Comparison of ENCODE assay signal across 16 cellular contexts in the genomic region with DNA sequence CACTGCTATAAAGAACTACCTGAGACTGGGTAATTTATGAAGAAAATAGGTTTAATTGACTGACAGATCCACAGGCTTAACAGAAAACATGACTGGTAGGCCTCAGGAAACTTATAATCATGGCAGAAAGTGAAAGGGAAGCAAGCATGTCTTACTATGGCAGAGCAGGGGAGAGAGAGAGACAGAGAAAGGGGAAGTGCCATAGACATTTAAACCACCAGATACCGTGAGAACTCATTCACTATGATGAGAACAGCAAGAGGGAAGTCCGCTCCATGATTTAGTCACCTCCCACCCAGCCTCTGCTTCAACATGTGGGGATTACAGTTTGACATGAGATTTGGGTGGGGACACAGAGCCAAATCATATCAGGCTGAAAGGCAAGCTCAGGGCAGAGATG.
A peak's percentile ranks its signal among the peaks of the same experiment; 100 is the strongest.
DNase-seq lines count a peak whose midpoint lies in the region; ATAC-seq and TF ChIP-seq lines count a peak whose summit lies in the region.
"Had no signal": no experiment of that assay in that cellular context is flagged by ENCODE, and none has a peak within 500 bp of the region (broad histone marks: within the 10 kb centered on the region; RNA-seq: fewer than 3 reads in every experiment).

No MANE protein-coding gene starts in this region.

- H3K4me1 Mint-ChIP-seq in stimulated activated memory B cell treated with anti-CD40 and anti-IgM and Interleukin-4, amounts not matched to agents 10 μg/mL and 1 μg/mL and 100 μg/mL, for 72 hours = peaks cover 10% of the 10 kb centered on the region
- peaks cover 7% of the 10 kb centered on the region in 2 donors for H3K4me1 Mint-ChIP-seq in natural killer cell

- no peak overlapping the region for H3K4me3 Mint-ChIP-seq in stimulated activated memory B cell treated with anti-CD40 and anti-IgM and Interleukin-4, amounts not matched to agents 10 μg/mL and 1 μg/mL and 100 μg/mL, for 72 hours
- no peak overlapping the region for H3K4me3 Mint-ChIP-seq in natural killer cell
- H3K4me3 Mint-ChIP-seq: type B pancreatic cell had no signal

- no peaks in the 10 kb centered on the region for H3K36me3 Mint-ChIP-seq in stimulated activated memory B cell treated with anti-CD40 and anti-IgM and Interleukin-4, amounts not matched to agents 10 μg/mL and 1 μg/mL and 100 μg/mL, for 72 hours
- no peaks in the 10 kb centered on the region for H3K36me3 Mint-ChIP-seq in natural killer cell
- H3K36me3 Mint-ChIP-seq: type B pancreatic cell had no signal

- TF ChIP-seq POLR2A in NB4 (IDR thresholded peaks at IDR 0.05; ENCODE audit: extremely low read depth, insufficient read length) = no peak

- intact Hi-C loops in natural killer cell (cut with micrococcal nuclease) = no loop called here

- peak; percentile 84 for ATAC-seq in GM19351 (IDR thresholded peaks at IDR 0.05; ENCODE audit: unreplicated experiment)
- ATAC-seq in HG03280 (IDR thresholded peaks at IDR 0.05; ENCODE audit: unreplicated experiment) = peak; percentile 45
- peak; percentile 78 for ATAC-seq in stimulated activated memory B cell treated with anti-CD40 and anti-IgM and Interleukin-4, amounts not matched to agents 10 μg/mL and 1 μg/mL and 100 μg/mL, for 72 hours
- ATAC-seq in activated CD4-positive, CD25-positive, alpha-beta regulatory T cell treated with anti-CD3 and anti-CD28 coated beads, Interleukin-2, amount 50 U/mL, for 24 hours = no peak
- no peak for ATAC-seq in natural killer cell
- ATAC-seq: right lobe of liver had no signal

- TF ChIP-seq CTCF in NB4 (IDR thresholded peaks at IDR 0.05; ENCODE audit: low read depth, low read length) = no peak
- no peak for TF ChIP-seq CTCF in natural killer cell (IDR thresholded peaks at IDR 0.05)

- no peak overlapping the region for H3K27ac Mint-ChIP-seq in stimulated activated memory B cell treated with anti-CD40 and anti-IgM and Interleukin-4, amounts not matched to agents 10 μg/mL and 1 μg/mL and 100 μg/mL, for 72 hours
- H3K27ac Mint-ChIP-seq in natural killer cell = no peak overlapping the region
- H3K27ac Mint-ChIP-seq: type B pancreatic cell had no signal

- H3K4me3 ChIP-seq in NB4 (ENCODE audit: low read depth, low read length) = no peak overlapping the region
- H3K4me3 ChIP-seq: adrenal gland, right lobe of liver had no signal

- H3K9me3 Mint-ChIP-seq in stimulated activated memory B cell treated with anti-CD40 and anti-IgM and Interleukin-4, amounts not matched to agents 10 μg/mL and 1 μg/mL and 100 μg/mL, for 72 hours = peaks cover 11% of the 10 kb centered on the region
- peaks cover 6 to 8% of the 10 kb centered on the region in 2 donors for H3K9me3 Mint-ChIP-seq in natural killer cell

- DNase-seq in NB4 (ENCODE audit: low read depth) (peak; percentile 53), natural killer cell (no peak), kidney tubule cell (ENCODE audit: low spot score) (no peak)
- DNase-seq: adrenal gland, C1 segment of cervical spinal cord, DND-41, foreskin melanocyte, mammary epithelial cell, NCI-H526 treated with DMSO at 0.1 percent for 48 hours, right lobe of liver, Right ventricle myocardium superior had no signal

- peaks cover 5% of the 10 kb centered on the region for H3K27me3 Mint-ChIP-seq in stimulated activated memory B cell treated with anti-CD40 and anti-IgM and Interleukin-4, amounts not matched to agents 10 μg/mL and 1 μg/mL and 100 μg/mL, for 72 hours
- peaks cover 6 to 7% of the 10 kb centered on the region in 2 donors for H3K27me3 Mint-ChIP-seq in natural killer cell (ENCODE audit: low read depth in 2 of 2)
- H3K27me3 Mint-ChIP-seq: type B pancreatic cell had no signal

Comparison
In these comparisons a context has a peak if more than half of its experiments do, and no peak if none do; other contexts are left out.
1. ATAC-seq: peak in GM19351 (single experiment), HG03280 (single experiment) and stimulated activated memory B cell treated with anti-CD40 and anti-IgM and Interleukin-4, amounts not matched to agents 10 μg/mL and 1 μg/mL and 100 μg/mL, for 72 hours (single experiment); none in activated CD4-positive, CD25-positive, alpha-beta regulatory T cell treated with anti-CD3 and anti-CD28 coated beads, Interleukin-2, amount 50 U/mL, for 24 hours (0 of 2) and natural killer cell (0 of 3).